10 cellular contexts compared by ENCODE assay signal in the genomic region with DNA sequence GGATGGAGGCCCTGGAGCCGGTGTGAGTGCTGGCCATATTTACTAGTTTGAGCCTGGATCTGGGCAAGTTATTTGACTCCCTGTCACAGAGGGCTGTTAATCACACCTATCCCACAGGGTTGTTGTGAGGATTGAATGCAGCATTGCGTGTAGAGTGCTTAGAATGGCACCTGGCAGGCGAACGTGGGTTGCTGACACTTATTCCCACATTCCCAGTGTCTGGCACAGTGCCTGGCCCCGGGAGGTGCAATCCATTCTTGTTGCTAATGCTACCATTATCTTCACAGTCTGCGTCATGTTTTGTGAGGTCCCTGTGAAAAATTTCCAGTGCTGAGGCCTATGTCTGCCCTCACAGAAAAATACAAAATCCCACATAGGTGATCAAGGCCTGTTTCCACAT.
DNase-seq lines count a peak whose midpoint lies in the region; ATAC-seq, FAIRE-seq and TF ChIP-seq lines count a peak whose summit lies in the region.
"Had no signal": no experiment of that assay in that cellular context is flagged by ENCODE, and none has a peak within 500 bp of the region (broad histone marks: within the 10 kb centered on the region; RNA-seq: fewer than 3 reads in every experiment).

No MANE protein-coding gene starts in this region.

- H3K27ac ChIP-seq in mesendoderm (ENCODE audit: low read depth, low read length) = no peak overlapping the region
- H3K27ac ChIP-seq: WERI-Rb-1 had no signal

- no peak overlapping the region for H2BK120ac ChIP-seq in mesendoderm (ENCODE audit: low read depth, low read length)

- H2AK5ac ChIP-seq in mesendoderm (ENCODE audit: low read length) = no peak overlapping the region

- no peak overlapping the region for H4K5ac ChIP-seq in mesendoderm (ENCODE audit: low read length)

- no peak for FAIRE-seq in bronchial epithelial cell (lab: Jason Lieb, UNC)

- H3K27ac Mint-ChIP-seq in activated T-helper 1 cell treated with anti-CD3 and anti-CD28 coated beads, Interleukin-12 subunit alpha, Interleukin-12 subunit beta, Interleukin-2, Interleukin-4 antibody, amounts not matched to agents 30 ng/mL and 10 ng/mL and 1 ng/mL, durations not matched to agents 14 hours and 24 hours and 36 hours = no peak overlapping the region

- DNase-seq in AG20443 (ENCODE audit: low spot score) = peak; percentile 74
- peak; percentile 82 for DNase-seq in NCI-H128 (lab: John Stamatoyannopoulos, UW; ENCODE audit: unreplicated experiment)
- DNase-seq in bronchial epithelial cell (ENCODE audit: low read depth) = peak; percentile 84
- DNase-seq in mesendoderm = no peak
- DNase-seq in activated T-helper 1 cell treated with anti-CD3 and anti-CD28 coated beads, Interleukin-12 subunit alpha, Interleukin-12 subunit beta, Interleukin-2, Interleukin-4 antibody, amounts not matched to agents 30 ng/mL and 10 ng/mL and 1 ng/mL, durations not matched to agents 14 hours and 24 hours and 36 hours (ENCODE audit: low spot score) = no peak
- DNase-seq in mesenteric fat pad (ENCODE audit: low spot score) = no peak
- DNase-seq: NCI-H526 treated with DMSO at 0.1 percent for 48 hours, WERI-Rb-1 had no signal

- ATAC-seq in HG03460 (IDR thresholded peaks at IDR 0.05; ENCODE audit: unreplicated experiment) (no peak), HG03432 (IDR thresholded peaks at IDR 0.05; ENCODE audit: unreplicated experiment) (no peak)

- no peak for TF ChIP-seq CTCF in bronchial epithelial cell (IDR thresholded peaks at IDR 0.05; ENCODE audit: insufficient read depth, low read length, severe bottlenecking)

- no CpG with 5 or more reads among the region's 6 CpGs for WGBS in mesendoderm (ENCODE audit: extremely low coverage, insufficient coverage, low lambda C conversion rate)

- H3K4me3 ChIP-seq in bronchial epithelial cell (ENCODE audit: low read depth, low read length) = no peak overlapping the region
- H3K4me3 ChIP-seq in mesendoderm (ENCODE audit: low read length) = no peak overlapping the region

- H3K18ac ChIP-seq in mesendoderm (ENCODE audit: low read length) = no peak overlapping the region

- no peaks in the 10 kb centered on the region for H3K27me3 Mint-ChIP-seq in activated T-helper 1 cell treated with anti-CD3 and anti-CD28 coated beads, Interleukin-12 subunit alpha, Interleukin-12 subunit beta, Interleukin-2, Interleukin-4 antibody, amounts not matched to agents 30 ng/mL and 10 ng/mL and 1 ng/mL, durations not matched to agents 14 hours and 24 hours and 36 hours (ENCODE audit: insufficient read depth)

- no peak overlapping the region for H4K8ac ChIP-seq in mesendoderm (ENCODE audit: low read depth, low read length)

- peaks cover 59% of the 10 kb centered on the region for H3K4me1 Mint-ChIP-seq in activated T-helper 1 cell treated with anti-CD3 and anti-CD28 coated beads, Interleukin-12 subunit alpha, Interleukin-12 subunit beta, Interleukin-2, Interleukin-4 antibody, amounts not matched to agents 30 ng/mL and 10 ng/mL and 1 ng/mL, durations not matched to agents 14 hours and 24 hours and 36 hours (ENCODE audit: low read depth)

- peak overlapping the region; percentile 34 for H3K23ac ChIP-seq in mesendoderm (ENCODE audit: low read length)

- no peaks in the 10 kb centered on the region for H3K27me3 ChIP-seq in bronchial epithelial cell (ENCODE audit: control insufficient read depth, insufficient read depth, low read length)
- H3K27me3 ChIP-seq in mesendoderm (ENCODE audit: insufficient read depth, low read length, poor library complexity) = no peaks in the 10 kb centered on the region

- H3K56ac ChIP-seq in mesendoderm (ENCODE audit: low read length) = no peak overlapping the region

- peaks cover 4% of the 10 kb centered on the region for H3K36me3 Mint-ChIP-seq in activated T-helper 1 cell treated with anti-CD3 and anti-CD28 coated beads, Interleukin-12 subunit alpha, Interleukin-12 subunit beta, Interleukin-2, Interleukin-4 antibody, amounts not matched to agents 30 ng/mL and 10 ng/mL and 1 ng/mL, durations not matched to agents 14 hours and 24 hours and 36 hours (ENCODE audit: low read depth)

- intact Hi-C loops in activated T-helper 1 cell treated with anti-CD3 and anti-CD28 coated beads, Interleukin-12 subunit alpha, Interleukin-12 subunit beta, Interleukin-2, Interleukin-4 antibody, amounts not matched to agents 30 ng/mL and 10 ng/mL and 1 ng/mL, durations not matched to agents 14 hours and 24 hours and 36 hours (cut with micrococcal nuclease) = no loop called here

- no peak overlapping the region for H2BK15ac ChIP-seq in mesendoderm (replicated peaks; ENCODE audit: low read depth)

- no peaks in the 10 kb centered on the region for H3K9me3 Mint-ChIP-seq in activated T-helper 1 cell treated with anti-CD3 and anti-CD28 coated beads, Interleukin-12 subunit alpha, Interleukin-12 subunit beta, Interleukin-2, Interleukin-4 antibody, amounts not matched to agents 30 ng/mL and 10 ng/mL and 1 ng/mL, durations not matched to agents 14 hours and 24 hours and 36 hours

- H3K4me2 ChIP-seq in mesendoderm (ENCODE audit: low read length) = no peak overlapping the region

- H3K9ac ChIP-seq in mesendoderm (ENCODE audit: low read length) = no peak overlapping the region

- H2BK5ac ChIP-seq in mesendoderm (ENCODE audit: low read length) = no peak overlapping the region

- no peaks in the 10 kb centered on the region for H3K79me2 ChIP-seq in mesendoderm (ENCODE audit: control insufficient read depth, insufficient read depth, low read length)

- no peak overlapping the region for H3K4me3 Mint-ChIP-seq in activated T-helper 1 cell treated with anti-CD3 and anti-CD28 coated beads, Interleukin-12 subunit alpha, Interleukin-12 subunit beta, Interleukin-2, Interleukin-4 antibody, amounts not matched to agents 30 ng/mL and 10 ng/mL and 1 ng/mL, durations not matched to agents 14 hours and 24 hours and 36 hours

- H3K4me1 ChIP-seq in mesendoderm (ENCODE audit: control insufficient read depth, low read depth, low read length) = peaks cover 5% of the 10 kb centered on the region

- H3K36me3 ChIP-seq in bronchial epithelial cell (ENCODE audit: control insufficient read depth, insufficient read depth, low read length) (no peaks in the 10 kb centered on the region), mesendoderm (ENCODE audit: control insufficient read depth, insufficient read depth, low read length) (no peaks in the 10 kb centered on the region)
- H3K36me3 ChIP-seq: WERI-Rb-1 had no signal

- H3K79me1 ChIP-seq in mesendoderm (ENCODE audit: low read length) = no peaks in the 10 kb centered on the region

- no peak overlapping the region for H3K4ac ChIP-seq in mesendoderm (ENCODE audit: low read depth, low read length)

Comparison
In these comparisons a context has a peak if more than half of its experiments do, and no peak if none do; other contexts are left out.
1. DNase-seq: peak in AG20443 (single experiment), NCI-H128 (single experiment) and bronchial epithelial cell (single experiment); none in mesendoderm (single experiment), activated T-helper 1 cell treated with anti-CD3 and anti-CD28 coated beads, Interleukin-12 subunit alpha, Interleukin-12 subunit beta, Interleukin-2, Interleukin-4 antibody, amounts not matched to agents 30 ng/mL and 10 ng/mL and 1 ng/mL, durations not matched to agents 14 hours and 24 hours and 36 hours (single experiment) and mesenteric fat pad (single experiment).